In the genomic region with DNA sequence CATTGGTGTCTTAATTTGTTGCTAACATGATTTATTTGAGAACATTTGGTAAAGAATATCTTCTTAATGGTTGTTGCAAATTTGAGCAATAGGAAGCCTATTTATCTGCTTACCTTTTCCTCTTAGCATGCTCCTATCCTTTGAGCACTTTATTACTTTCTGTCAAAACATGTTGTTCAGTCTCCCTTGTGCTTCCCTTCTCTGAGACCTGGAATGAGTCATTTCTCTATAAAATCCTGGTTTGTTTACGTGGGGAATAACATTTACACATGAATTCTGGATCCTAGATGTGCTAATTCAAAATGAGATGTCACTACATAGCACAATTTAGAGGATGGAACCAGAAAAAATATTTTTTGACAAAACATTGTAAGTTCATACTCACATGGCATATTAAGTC, we compare ENCODE assay signal across 30 cellular contexts.
"Had no signal": no experiment of that assay in that cellular context is flagged by ENCODE, and none has a peak within 500 bp of the region (broad histone marks: within the 10 kb centered on the region; RNA-seq: fewer than 3 reads in every experiment).

No MANE protein-coding gene starts in this region.

- H3K36me3 Mint-ChIP-seq: naive thymus-derived CD4-positive, alpha-beta T cell; stimulated activated memory B cell treated with anti-CD40 and anti-IgM and Interleukin-4, amounts not matched to agents 10 μg/mL and 1 μg/mL and 100 μg/mL, for 72 hours; type B pancreatic cell had no signal

- DNase-seq: hypothalamus; immature natural killer cell; kidney; left colon; left lung; lower lobe of right lung; mammary epithelial cell; mesendoderm; midbrain; mucosa of descending colon; naive thymus-derived CD4-positive, alpha-beta T cell; nucleus accumbens; pancreas; posterior cingulate gyrus; right lobe of liver; stimulated activated CD4-positive, alpha-beta T cell treated with anti-CD3 and anti-CD28 coated beads, Interleukin-1b, Interleukin-23, amount 100 ng/mL, for 48 hours; stimulated activated CD4-positive, alpha-beta T cell treated with anti-CD3 and anti-CD28 coated beads, Interleukin-2, amount 100 ng/mL, for 48 hours; stimulated activated CD4-positive, alpha-beta T cell treated with anti-CD3 and anti-CD28 coated beads, Interleukin-4, amount 100 ng/mL, for 4 hours; stimulated activated CD8-positive, alpha-beta memory T cell treated with anti-CD3 and anti-CD28 coated beads, Interleukin-4, amount 100 ng/mL, for 48 hours; stimulated activated naive CD4-positive, alpha-beta T cell treated with Interleukin-2 at 50 U/mL for 16 hours; stimulated activated naive CD8-positive, alpha-beta T cell treated with anti-CD3 and anti-CD28 coated beads, Interleukin-15, amount 100 ng/mL, for 72 hours; substantia nigra; uterus had no signal

- H3K4me3 ChIP-seq: left lung, lower lobe of right lung, mucosa of descending colon, pancreas, prostate gland, right lobe of liver, smooth muscle cell, tibial nerve, uterus had no signal

- H3K4me1 Mint-ChIP-seq: immature natural killer cell; naive thymus-derived CD4-positive, alpha-beta T cell; neural crest cell; stimulated activated memory B cell treated with anti-CD40 and anti-IgM and Interleukin-4, amounts not matched to agents 10 μg/mL and 1 μg/mL and 100 μg/mL, for 72 hours; stimulated activated naive CD8-positive, alpha-beta T cell treated with anti-CD3 and anti-CD28 coated beads, Interleukin-15, amount 100 ng/mL, for 72 hours had no signal

- H3K27ac Mint-ChIP-seq: immature natural killer cell; naive thymus-derived CD4-positive, alpha-beta T cell; natural killer cell treated with Interleukin-12 subunit alpha and Interleukin-12 subunit beta and Interleukin-15 and Interleukin-18, amount 100 ng/mL, for 72 hours; stimulated activated memory B cell treated with anti-CD40 and anti-IgM and Interleukin-4, amounts not matched to agents 10 μg/mL and 1 μg/mL and 100 μg/mL, for 72 hours; stimulated activated naive CD8-positive, alpha-beta T cell treated with anti-CD3 and anti-CD28 coated beads, Interleukin-15, amount 100 ng/mL, for 72 hours; type B pancreatic cell had no signal

- H3K4me1 ChIP-seq: left lung, lower lobe of right lung, pancreas, prostate gland, right lobe of liver, tibial nerve, uterus had no signal

- ATAC-seq: left colon; left lung; lower lobe of right lung; mucosa of descending colon; naive thymus-derived CD4-positive, alpha-beta T cell; natural killer cell treated with Interleukin-12 subunit alpha and Interleukin-12 subunit beta and Interleukin-15 and Interleukin-18, amount 100 ng/mL, for 72 hours; pancreas; right lobe of liver; stimulated activated memory B cell treated with anti-CD40 and anti-IgM and Interleukin-4, amounts not matched to agents 10 μg/mL and 1 μg/mL and 100 μg/mL, for 72 hours; stimulated activated naive CD8-positive, alpha-beta T cell treated with anti-CD3 and anti-CD28 coated beads, Interleukin-15, amount 100 ng/mL, for 72 hours had no signal

- H3K4me3 Mint-ChIP-seq: immature natural killer cell; naive thymus-derived CD4-positive, alpha-beta T cell; natural killer cell treated with Interleukin-12 subunit alpha and Interleukin-12 subunit beta and Interleukin-15 and Interleukin-18, amount 100 ng/mL, for 72 hours; neural crest cell; stimulated activated memory B cell treated with anti-CD40 and anti-IgM and Interleukin-4, amounts not matched to agents 10 μg/mL and 1 μg/mL and 100 μg/mL, for 72 hours; stimulated activated naive CD8-positive, alpha-beta T cell treated with anti-CD3 and anti-CD28 coated beads, Interleukin-15, amount 100 ng/mL, for 72 hours; type B pancreatic cell had no signal

- H3K27me3 Mint-ChIP-seq: naive thymus-derived CD4-positive, alpha-beta T cell; natural killer cell treated with Interleukin-12 subunit alpha and Interleukin-12 subunit beta and Interleukin-15 and Interleukin-18, amount 100 ng/mL, for 72 hours; stimulated activated memory B cell treated with anti-CD40 and anti-IgM and Interleukin-4, amounts not matched to agents 10 μg/mL and 1 μg/mL and 100 μg/mL, for 72 hours; stimulated activated naive CD8-positive, alpha-beta T cell treated with anti-CD3 and anti-CD28 coated beads, Interleukin-15, amount 100 ng/mL, for 72 hours; type B pancreatic cell had no signal

- H3K9me3 ChIP-seq: left lung, lower lobe of right lung, pancreas, prostate gland, right lobe of liver, tibial nerve, uterus had no signal

- H3K36me3 ChIP-seq: left lung, lower lobe of right lung, pancreas, prostate gland, right lobe of liver, tibial nerve, uterus had no signal

- H3K9me3 Mint-ChIP-seq: stimulated activated naive CD8-positive, alpha-beta T cell treated with anti-CD3 and anti-CD28 coated beads, Interleukin-15, amount 100 ng/mL, for 72 hours; type B pancreatic cell had no signal

- H3K27ac ChIP-seq: left lung, lower lobe of right lung, pancreas, prostate gland, right lobe of liver, tibial nerve, uterus had no signal

- H3K27me3 ChIP-seq: left lung, pancreas, right lobe of liver, tibial nerve, uterus had no signal
